In the genomic region with DNA sequence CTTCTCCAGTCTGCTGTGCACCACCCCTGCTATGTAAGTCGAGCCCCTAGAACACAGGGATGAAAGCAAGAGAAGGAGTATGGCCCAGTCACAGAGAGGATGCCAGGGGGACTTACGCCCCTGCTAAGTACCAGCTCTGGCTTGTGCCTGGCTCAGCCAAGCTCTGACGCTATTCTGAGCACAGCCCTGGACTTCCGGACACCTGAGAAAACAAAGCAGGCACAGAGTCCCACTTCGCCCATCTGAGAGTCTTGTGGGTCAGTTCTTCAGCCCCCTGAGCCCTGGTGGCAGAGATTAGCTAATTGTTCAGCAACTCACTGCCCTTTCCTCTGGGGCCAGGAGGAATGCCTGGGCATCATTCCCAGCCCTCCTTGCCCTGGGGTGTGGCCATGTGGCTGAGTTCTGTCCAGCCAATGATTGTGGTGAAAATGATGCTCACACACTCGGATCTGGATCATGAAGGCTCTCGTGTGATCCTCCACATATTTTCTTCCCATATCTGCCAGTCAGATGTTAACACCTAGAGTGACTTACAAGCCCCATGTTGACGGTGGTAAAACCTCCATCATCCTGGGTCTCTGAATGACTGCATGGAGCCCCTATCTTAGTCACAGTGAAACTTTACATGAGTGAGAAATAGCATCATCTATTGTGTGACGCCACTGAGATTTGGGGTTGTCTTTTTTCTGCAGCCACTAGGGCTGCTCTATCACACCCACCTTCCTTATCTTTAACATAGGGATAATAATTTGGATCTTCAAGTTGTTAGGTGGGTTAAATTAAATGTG, we compare ENCODE assay signal across 10 cellular contexts.
DNase-seq lines count a peak whose midpoint lies in the region; TF ChIP-seq lines count a peak whose summit lies in the region.
"Had no signal": no experiment of that assay in that cellular context is flagged by ENCODE, and none has a peak within 500 bp of the region (broad histone marks: within the 10 kb centered on the region; RNA-seq: fewer than 3 reads in every experiment).

No MANE protein-coding gene starts in this region.

- peaks cover 5% of the 10 kb centered on the region for H3K27me3 ChIP-seq in osteoblast (ENCODE audit: insufficient read depth, low read length)
- H3K27me3 ChIP-seq: testis had no signal

- no peak for TF ChIP-seq CTCF in GM13977 (IDR thresholded peaks at IDR 0.05; ENCODE audit: extremely low read depth, insufficient read depth, missing control alignments)
- TF ChIP-seq CTCF in osteoblast (IDR thresholded peaks at IDR 0.05; ENCODE audit: extremely low read depth, low read depth, low read length): no peak

- no peaks in the 10 kb centered on the region for H3K9me3 ChIP-seq in osteoblast (ENCODE audit: low read depth, low read length)
- H3K9me3 ChIP-seq: testis had no signal

- H2AFZ ChIP-seq in osteoblast (ENCODE audit: low read length): no peak overlapping the region

- in situ Hi-C loops in GM13977 (cut with MboI; ENCODE audit: low pct_unique_long_range_greater_than_20kb, low sequenced_read_pairs, unreplicated experiment): no loop called here

- no peak overlapping the region for H3K27ac ChIP-seq in osteoblast (ENCODE audit: low read depth, low read length)
- H3K27ac ChIP-seq: testis, VCaP had no signal

- H4K20me1 ChIP-seq in osteoblast (ENCODE audit: insufficient read depth, low read length): no peaks in the 10 kb centered on the region

- H3K4me2 ChIP-seq in osteoblast (ENCODE audit: insufficient read depth, low read length): no peak overlapping the region

- H3K4me1 ChIP-seq in osteoblast (ENCODE audit: insufficient read depth, low read length): no peaks in the 10 kb centered on the region

- H3K4me3 ChIP-seq in osteoblast (ENCODE audit: insufficient read depth, low read length): no peak overlapping the region
- H3K4me3 ChIP-seq: testis had no signal

- no peaks in the 10 kb centered on the region for H3K36me3 ChIP-seq in osteoblast (ENCODE audit: insufficient read depth, low read length)

- DNase-seq in EL (peak; percentile 15), GM13977 (ENCODE audit: low spot score) (peak; percentile 41), osteoblast (ENCODE audit: insufficient read length, low spot score, missing footprints) (peak; percentile 93), mucosa of gallbladder (ENCODE audit: low spot score) (no peak), NCI-H2029 treated with DMSO at 0.1 percent for 48 hours (lab: John Stamatoyannopoulos, UW) (no peak), NCI-H2196 treated with DMSO at 0.1 percent for 48 hours (lab: John Stamatoyannopoulos, UW; ENCODE audit: unreplicated experiment) (no peak)
- peak; percentile 45 to 54 for DNase-seq in activated T-cell treated with anti-CD3 and anti-CD28 coated beads, Interleukin-2, amount 50 U/mL, for 48 hours
- DNase-seq: PC-3, testis had no signal

- H3K79me2 ChIP-seq in osteoblast (ENCODE audit: insufficient read depth, low read length): no peaks in the 10 kb centered on the region

Comparison
In these comparisons a context has a peak if more than half of its experiments do, and no peak if none do; other contexts are left out.
1. DNase-seq: peak in EL (single experiment), GM13977 (single experiment), activated T-cell treated with anti-CD3 and anti-CD28 coated beads, Interleukin-2, amount 50 U/mL, for 48 hours (2 of 2) and osteoblast (single experiment); none in mucosa of gallbladder (single experiment), NCI-H2029 treated with DMSO at 0.1 percent for 48 hours (single experiment) and NCI-H2196 treated with DMSO at 0.1 percent for 48 hours (single experiment).